18 cellular contexts compared by ENCODE assay signal in genomic region chr13:51621597-51621996, GRCh38. TPM values are rescaled to one million over a fixed set of nuclear protein-coding genes. Genes with fewer than 3 reads are reported as not detected.
A peak's percentile ranks its signal among the peaks of the same experiment; 100 is the strongest.
DNase-seq lines count a peak whose midpoint lies in the region; ATAC-seq and TF ChIP-seq lines count a peak whose summit lies in the region.
"Had no signal": no experiment of that assay in that cellular context is flagged by ENCODE, and none has a peak within 500 bp of the region (broad histone marks: within the 10 kb centered on the region; RNA-seq: fewer than 3 reads in every experiment).

No MANE protein-coding gene starts in this region.

- H3K27ac Mint-ChIP-seq in brain (peak overlapping the region; percentile 10 to 81 (median 58)), nephron (peak overlapping the region in 2 of 3 experiments; percentile 41 to 76)
- H3K27ac Mint-ChIP-seq: CD4-positive, CD25-positive, alpha-beta regulatory T cell had no signal

- POLR2A ChIA-PET in A673 (lab: Charles Lee; ENCODE audit: low non-redundant PET), result interaction anchor here (0.6 kb wide), 1 partner anchor 1495 kb away, joined by 3 read pairs; no protein-coding TSS in a partner anchor

- no TSS peak for BruUV-seq in A673 (replicated peaks; lab: Mats Ljungman, UMichigan)

- H3K4me3 ChIP-seq in A673 (ENCODE audit: low read depth, low read length, poor library complexity, severe bottlenecking) (no peak overlapping the region), SJCRH30 (peak overlapping the region; percentile 47)
- H3K4me3 ChIP-seq: GM12878, PC-9 had no signal

- H3K4me1 ChIP-seq in A673 (ENCODE audit: insufficient read depth, low read length, poor library complexity, severe bottlenecking) (peaks cover 86% of the 10 kb centered on the region), SJCRH30 (peaks cover 46% of the 10 kb centered on the region)

- ATAC-seq in GM21515 (IDR thresholded peaks at IDR 0.05; ENCODE audit: unreplicated experiment), result no peak
- no peak for ATAC-seq in HG02678 (IDR thresholded peaks at IDR 0.05; ENCODE audit: unreplicated experiment)
- ATAC-seq: GM12878 had no signal

- no peak for DNase-seq in A673 (ENCODE audit: low spot score)
- DNase-seq in SJCRH30, result peak in 1 of 2 experiments; percentile 35
- no peak for DNase-seq in NCI-H128 (lab: John Stamatoyannopoulos, UW; ENCODE audit: unreplicated experiment)
- DNase-seq in H4 (ENCODE audit: low spot score), result no peak
- DNase-seq: CD4-positive, CD25-positive, alpha-beta regulatory T cell; DMS79 treated with DMSO at 0.1 percent for 48 hours; Kasumi-1; NCI-H1417; NCI-H1694 treated with DMSO at 0.1 percent for 48 hours; NCI-H2081 treated with DMSO at 0.1 percent for 48 hours; PC-9; RPMI8226; SHP77 had no signal

- TF ChIP-seq CTCF in A673 (conservative IDR thresholded peaks at IDR 0.05; ENCODE audit: low read depth, low read length) (no peak), brain (conservative IDR thresholded peaks at IDR 0.05) (no peak), nephron (IDR thresholded peaks at IDR 0.05; ENCODE audit: unreplicated experiment in 3 of 3) (no peak)

- H3K36me3 Mint-ChIP-seq in brain, result peaks cover 4% of the 10 kb centered on the region
- H3K36me3 Mint-ChIP-seq in nephron (ENCODE audit: low read depth), result no peaks in the 10 kb centered on the region

- peak overlapping the region in 2 of 5 experiments; percentile 50 to 63 for H3K4me3 Mint-ChIP-seq in brain
- no peak overlapping the region for H3K4me3 Mint-ChIP-seq in nephron
- H3K4me3 Mint-ChIP-seq: CD4-positive, CD25-positive, alpha-beta regulatory T cell had no signal

- intact Hi-C loops in A673 (cut with micrococcal nuclease; ENCODE audit: unreplicated experiment), result no loop called here

- peaks cover 4% of the 10 kb centered on the region for H3K36me3 ChIP-seq in A673 (ENCODE audit: insufficient read depth, low read length, poor library complexity, severe bottlenecking)
- no peaks in the 10 kb centered on the region for H3K36me3 ChIP-seq in SJCRH30

- H3K27me3 Mint-ChIP-seq in brain (no peaks in the 10 kb centered on the region), nephron (ENCODE audit: low read depth) (no peaks in the 10 kb centered on the region)
- H3K27me3 Mint-ChIP-seq: CD4-positive, CD25-positive, alpha-beta regulatory T cell had no signal

- CTCF ChIA-PET in A673 (lab: Charles Lee), result no interaction called here

- H3K9me3 Mint-ChIP-seq in brain (no peaks in the 10 kb centered on the region), nephron (no peaks in the 10 kb centered on the region)
- H3K9me3 Mint-ChIP-seq: CD4-positive, CD25-positive, alpha-beta regulatory T cell had no signal

- H3K9me3 ChIP-seq in A673 (ENCODE audit: low read depth, low read length, poor library complexity, severe bottlenecking) (no peaks in the 10 kb centered on the region), SJCRH30 (replicated peaks) (no peaks in the 10 kb centered on the region)

- H3K27me3 ChIP-seq in A673 (replicated peaks; ENCODE audit: insufficient read depth, low read depth, low read length, poor library complexity) (no peaks in the 10 kb centered on the region), SJCRH30 (no peaks in the 10 kb centered on the region)

- H3K27ac ChIP-seq in A673 (ENCODE audit: low read depth, low read length, poor library complexity, severe bottlenecking), result peak overlapping the region; percentile 58
- peak overlapping the region; percentile 100 for H3K27ac ChIP-seq in SJCRH30
- H3K27ac ChIP-seq: PC-9 had no signal

- H3K4me1 Mint-ChIP-seq in brain (peaks cover 88% of the 10 kb centered on the region), nephron (peaks cover 80% of the 10 kb centered on the region)

RNA-seq across cellular contexts. Expression of gene WDFY2, which starts 37.3 kb away (rescaled TPM):
- total RNA-seq in A673 (2021), result 45.5 and 50.3 TPM in 2 replicates
- 11.2 and 13.2 TPM in 2 replicates for total RNA-seq in SJCRH30 (2014; rRNA removed; shearing (Covaris generic))
- 2.8 TPM for polyA plus RNA-seq in brain (ENCODE audit: insufficient read depth, low read depth, low replicate concordance)
- total RNA-seq in H4 (2014; rRNA removed; shearing (Covaris generic)), result 0.68 and 1.3 TPM in 2 replicates
